16 cellular contexts compared by ENCODE assay signal in the genomic region with DNA sequence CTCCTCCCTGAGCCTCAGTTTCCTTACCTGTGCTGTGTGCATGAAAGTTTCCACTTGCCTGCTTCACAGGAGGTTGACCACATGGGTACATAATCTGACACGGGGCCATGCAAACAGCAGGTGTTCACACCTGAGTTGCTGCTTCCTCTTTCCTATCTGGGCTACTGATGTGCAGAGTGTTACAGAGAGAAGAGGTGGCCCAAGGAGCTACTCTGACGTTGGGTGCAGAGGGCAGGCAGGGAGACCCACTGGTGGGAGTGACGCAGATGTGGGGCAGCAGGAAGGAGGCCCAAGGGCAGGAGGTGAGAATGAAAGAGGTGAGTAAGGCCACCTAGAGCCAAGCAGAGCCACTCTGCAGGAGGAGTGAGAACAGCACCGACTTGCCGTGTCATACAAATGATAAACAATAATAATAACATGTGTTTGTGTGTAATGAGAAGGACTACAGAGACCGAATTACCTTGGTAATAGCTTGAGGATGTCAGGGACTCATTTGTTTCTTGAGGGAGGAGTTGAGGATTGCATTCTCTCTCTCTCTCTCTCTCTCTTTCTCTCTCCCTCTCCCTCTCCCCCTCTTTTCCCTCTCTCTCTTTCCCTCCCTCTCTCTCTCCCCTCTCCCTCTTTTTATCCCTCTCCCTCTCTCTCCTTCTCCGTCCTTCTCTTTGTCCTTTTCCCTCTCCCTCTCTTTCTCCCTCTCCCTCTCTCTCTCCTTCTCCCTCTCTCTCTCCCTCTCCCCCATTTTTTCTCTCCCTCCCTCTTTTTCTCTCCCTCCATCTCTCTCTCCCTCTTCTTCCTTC.
DNase-seq lines count a peak whose midpoint lies in the region; ATAC-seq, FAIRE-seq and TF ChIP-seq lines count a peak whose summit lies in the region.
"Had no signal": no experiment of that assay in that cellular context is flagged by ENCODE, and none has a peak within 500 bp of the region (broad histone marks: within the 10 kb centered on the region; RNA-seq: fewer than 3 reads in every experiment).

No MANE protein-coding gene starts in this region.

- no peak for TF ChIP-seq CTCF in HepG2 (CRISPR knock-in tag; IDR thresholded peaks at IDR 0.05)
- TF ChIP-seq CTCF in right lobe of liver (IDR thresholded peaks at IDR 0.05) = no peak
- TF ChIP-seq CTCF in upper lobe of right lung (IDR thresholded peaks at IDR 0.05) = no peak
- TF ChIP-seq CTCF in type B pancreatic cell (conservative IDR thresholded peaks at IDR 0.05) = no peak

- TF ChIP-seq RAD21 in HepG2 (CRISPR knock-in tag; IDR thresholded peaks at IDR 0.05) = no peak

- no peak overlapping the region for H3K4me3 ChIP-seq in HepG2 (replicated peaks in 1 of 3; ENCODE audit: insufficient read depth in 1 of 3, low read depth in 2 of 3, low read length in 3 of 3)
- no peak overlapping the region for H3K4me3 ChIP-seq in right lobe of liver
- H3K4me3 ChIP-seq in upper lobe of right lung = no peak overlapping the region
- H3K4me3 ChIP-seq: GM12878, GM23338 had no signal

- TF ChIP-seq POLR2A in HepG2 (IDR thresholded peaks at IDR 0.05; ENCODE audit: insufficient read depth in 1 of 2, low read depth in 2 of 2, low read length in 2 of 2) (no peak), right lobe of liver (IDR thresholded peaks at IDR 0.05) (no peak)

- H4K20me1 ChIP-seq in HepG2 (ENCODE audit: insufficient read depth, low read length) = no peaks in the 10 kb centered on the region

- H3K4me2 ChIP-seq in HepG2 (ENCODE audit: low read depth, low read length) = no peak overlapping the region
- H3K4me2 ChIP-seq: GM23338 had no signal

- H3K4me1 Mint-ChIP-seq in memory B cell = peaks cover 4% of the 10 kb centered on the region
- no peaks in the 10 kb centered on the region for H3K4me1 Mint-ChIP-seq in type B pancreatic cell (ENCODE audit: unreplicated experiment)
- H3K4me1 Mint-ChIP-seq: CD14-positive monocyte, GM23338 had no signal

- H3K27ac ChIP-seq in HepG2 (ENCODE audit: extremely low read length, insufficient read depth, low read length) = no peak overlapping the region
- no peak overlapping the region for H3K27ac ChIP-seq in right lobe of liver
- H3K27ac ChIP-seq in upper lobe of right lung = no peak overlapping the region

- no peak overlapping the region for H3K27ac Mint-ChIP-seq in memory B cell
- no peak overlapping the region for H3K27ac Mint-ChIP-seq in type B pancreatic cell
- H3K27ac Mint-ChIP-seq: CD14-positive monocyte; CD8-positive, alpha-beta T cell; GM23338 had no signal

- H3K9me3 Mint-ChIP-seq in memory B cell (no peaks in the 10 kb centered on the region), type B pancreatic cell (no peaks in the 10 kb centered on the region)
- H3K9me3 Mint-ChIP-seq: CD8-positive, alpha-beta T cell; IgD-negative memory B cell had no signal

- H3K36me3 ChIP-seq in HepG2 (replicated peaks in 1 of 2; ENCODE audit: control insufficient read depth in 1 of 2, insufficient read depth in 2 of 2, low read length in 2 of 2) (no peaks in the 10 kb centered on the region), right lobe of liver (no peaks in the 10 kb centered on the region), upper lobe of right lung (no peaks in the 10 kb centered on the region)

- H3K36me3 Mint-ChIP-seq in memory B cell = no peaks in the 10 kb centered on the region
- no peaks in the 10 kb centered on the region for H3K36me3 Mint-ChIP-seq in type B pancreatic cell
- H3K36me3 Mint-ChIP-seq: CD14-positive monocyte; CD8-positive, alpha-beta T cell; IgD-negative memory B cell had no signal

- WGBS in HepG2 (ENCODE audit: low lambda C conversion rate) = 0% methylated on average over 6 of the region's 7 CpGs
- WGBS in right lobe of liver (ENCODE audit: insufficient coverage, low coverage, low lambda C conversion rate, missing lambda C conversion rate) = 26% methylated on average over 7 of the region's 7 CpGs

- no peak for ATAC-seq in HepG2
- ATAC-seq in right lobe of liver = no peak
- peak; percentile 74 for ATAC-seq in memory B cell (ENCODE audit: low read depth)
- ATAC-seq in upper lobe of right lung = no peak
- ATAC-seq: CD8-positive, alpha-beta T cell; GM12878; GM23338 had no signal

- no peak overlapping the region for H2AFZ ChIP-seq in HepG2 (ENCODE audit: low read length)
- H2AFZ ChIP-seq: GM23338 had no signal

- intact Hi-C loops in HepG2 (cut with micrococcal nuclease; ENCODE audit: unreplicated experiment) (no loop called here), right lobe of liver (cut with DNase I) (no loop called here), upper lobe of right lung (cut with DNase I) (no loop called here)

- TF ChIP-seq EP300 in HepG2 (IDR thresholded peaks at IDR 0.05; ENCODE audit: low read depth in 2 of 2, low read length in 2 of 2) (no peak), HepG2 (CRISPR knock-in tag; IDR thresholded peaks at IDR 0.05; ENCODE audit: borderline replicate concordance) (no peak)

- in situ Hi-C loops in HepG2 (cut with HindIII; ENCODE audit: extremely low pct_ligation_motif_present, low pct_unique_long_range_greater_than_20kb) (no loop called here), KBM-7 (cut with MboI; ENCODE audit: low pct_unique_long_range_greater_than_20kb, low sequenced_read_pairs) (no loop called here)

- peaks cover 0 to 32% of the 10 kb centered on the region in 2 experiments; a peak in 2 of 5 replicates for H3K27me3 ChIP-seq in HepG2 (ENCODE audit: control insufficient read depth in 1 of 2, insufficient read depth in 2 of 2, low read length in 2 of 2)
- H3K27me3 ChIP-seq in right lobe of liver = no peaks in the 10 kb centered on the region
- H3K27me3 ChIP-seq in upper lobe of right lung = peaks cover 40% of the 10 kb centered on the region

- FAIRE-seq in HepG2 (lab: Jason Lieb, UNC) = no peak
- FAIRE-seq: D721Med, GM12878 had no signal

- H3K27me3 Mint-ChIP-seq in memory B cell = peaks cover 21% of the 10 kb centered on the region
- H3K27me3 Mint-ChIP-seq in type B pancreatic cell = peaks cover 79% of the 10 kb centered on the region

- H3K4me1 ChIP-seq in HepG2 (ENCODE audit: insufficient read depth, low read length) (no peaks in the 10 kb centered on the region), right lobe of liver (no peaks in the 10 kb centered on the region), upper lobe of right lung (no peaks in the 10 kb centered on the region)

- H3K9me3 ChIP-seq in HepG2 (ENCODE audit: low read length) (no peaks in the 10 kb centered on the region), right lobe of liver (no peaks in the 10 kb centered on the region), upper lobe of right lung (no peaks in the 10 kb centered on the region)

- CTCF ChIA-PET in HepG2 (lab: Yijun Ruan, JAX; ENCODE audit: low intra/inter-chr PET ratio, low total read pairs) = no interaction called here

- BruUV-seq in HepG2 (replicated peaks; lab: Mats Ljungman, UMichigan) = no TSS peak

- H3K4me3 Mint-ChIP-seq in memory B cell (peak overlapping the region; percentile 18), type B pancreatic cell (no peak overlapping the region)
- H3K4me3 Mint-ChIP-seq: CD8-positive, alpha-beta T cell; GM23338 had no signal

- POLR2A ChIA-PET in HepG2 (lab: Yijun Ruan, JAX) = no interaction called here

- no peak overlapping the region for H3K9ac ChIP-seq in HepG2 (ENCODE audit: insufficient read depth, low read depth, low read length)

- DNase-seq in HepG2 (ENCODE audit: low spot score) (no peak), right lobe of liver (no peak), RPMI8226 (peak; percentile 32), memory B cell (ENCODE audit: low spot score in 2 of 2) (no peak), upper lobe of right lung (peak; percentile 23), type B pancreatic cell (ENCODE audit: extremely low spot score, unreplicated experiment) (no peak), KBM-7 (no peak)
- DNase-seq: CD8-positive, alpha-beta T cell; COR-L47; DMS79; H7 had no signal

- H3K79me2 ChIP-seq in HepG2 (ENCODE audit: insufficient read depth, low read length) = no peaks in the 10 kb centered on the region

TF ChIP-seq in HepG2, 621 proteins besides CTCF, POLR2A, EP300 and RAD21:
- TF ChIP-seq, protein P1, sequence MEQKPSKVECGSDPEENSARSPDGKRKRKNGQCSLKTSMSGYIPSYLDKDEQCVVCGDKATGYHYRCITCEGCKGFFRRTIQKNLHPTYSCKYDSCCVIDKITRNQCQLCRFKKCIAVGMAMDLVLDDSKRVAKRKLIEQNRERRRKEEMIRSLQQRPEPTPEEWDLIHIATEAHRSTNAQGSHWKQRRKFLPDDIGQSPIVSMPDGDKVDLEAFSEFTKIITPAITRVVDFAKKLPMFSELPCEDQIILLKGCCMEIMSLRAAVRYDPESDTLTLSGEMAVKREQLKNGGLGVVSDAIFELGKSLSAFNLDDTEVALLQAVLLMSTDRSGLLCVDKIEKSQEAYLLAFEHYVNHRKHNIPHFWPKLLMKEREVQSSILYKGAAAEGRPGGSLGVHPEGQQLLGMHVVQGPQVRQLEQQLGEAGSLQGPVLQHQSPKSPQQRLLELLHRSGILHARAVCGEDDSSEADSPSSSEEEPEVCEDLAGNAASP (CRISPR knock-in tag; IDR thresholded peaks at IDR 0.05; ENCODE audit: borderline replicate concordance) = no peak
- peak; percentile 34 for TF ChIP-seq HNRNPK (IDR thresholded peaks at IDR 0.05; ENCODE audit: low read depth, low read length, poor library complexity, severe bottlenecking)

Comparison
In these comparisons a context has a peak if more than half of its experiments do, and no peak if none do; other contexts are left out.
1. DNase-seq: peak in RPMI8226 (single experiment) and upper lobe of right lung (single experiment); none in HepG2 (single experiment), right lobe of liver (0 of 3), memory B cell (0 of 2), type B pancreatic cell (single experiment) and KBM-7 (single experiment).